ENCODE assay signal across 1 cellular context in genomic region chr17:7014995-7015586, GRCh38.
TF ChIP-seq lines count a peak whose summit lies in the region.

No MANE protein-coding gene starts in this region.

TF ChIP-seq in GM12878, 131 proteins besides CTCF, POLR2A, EP300 and RAD21 (continued from another document):
- TF ChIP-seq CUX1 (IDR thresholded peaks at IDR 0.05; ENCODE audit: insufficient replicate concordance, low read depth, low read length), result peak; percentile 10
- no peak for TF ChIP-seq TCF7 (IDR thresholded peaks at IDR 0.05; ENCODE audit: borderline replicate concordance)
- TF ChIP-seq ATF7 (IDR thresholded peaks at IDR 0.05; ENCODE audit: low read depth), result no peak
- peak; percentile 97 for TF ChIP-seq RUNX3 (IDR thresholded peaks at IDR 0.05; ENCODE audit: low read length)
- peak; percentile 30 for TF ChIP-seq BCL3 (IDR thresholded peaks at IDR 0.05; ENCODE audit: borderline replicate concordance, insufficient read depth, low read depth, low read length, poor library complexity, severe bottlenecking)
- peak; percentile 85 for TF ChIP-seq TAF1 (IDR thresholded peaks at IDR 0.05; ENCODE audit: borderline replicate concordance, low read depth, low read length)
- peak; percentile 95 for TF ChIP-seq RELA (IDR thresholded peaks at IDR 0.05; ENCODE audit: borderline replicate concordance, partially characterized antibody)
- 0 out of 2 replicates have a peak, but pooled peaks have one; percentile 19 for TF ChIP-seq NFIC (IDR thresholded peaks at IDR 0.05; ENCODE audit: low read depth, low read length)
- TF ChIP-seq IKZF1 (conservative IDR thresholded peaks at IDR 0.05), result peak; percentile 70
- no peak for TF ChIP-seq CREB1 (IDR thresholded peaks at IDR 0.05; ENCODE audit: low read depth)
- peak; percentile 55; the same call in 1 of the 2 replicates for TF ChIP-seq MTA3 (IDR thresholded peaks at IDR 0.05; ENCODE audit: borderline replicate concordance, low read length)
- TF ChIP-seq PAX5 (IDR thresholded peaks at IDR 0.05; ENCODE audit: borderline replicate concordance, low read depth, low read length), result peak; percentile 42; the same call in 1 of the 2 replicates
- TF ChIP-seq HSF1 (IDR thresholded peaks at IDR 0.05; ENCODE audit: low read depth, low read length), result no peak
- TF ChIP-seq RB1 (IDR thresholded peaks at IDR 0.05; ENCODE audit: borderline replicate concordance), result 0 out of 2 replicates have a peak, but pooled peaks have one; percentile 25
- TF ChIP-seq RFX5 (IDR thresholded peaks at IDR 0.05; ENCODE audit: low read depth, low read length), result no peak
- no peak for TF ChIP-seq CHD2 (IDR thresholded peaks at IDR 0.05; ENCODE audit: borderline replicate concordance, low read depth, low read length)
- peak; percentile 80 for TF ChIP-seq MLLT1 (IDR thresholded peaks at IDR 0.05)
- TF ChIP-seq ZNF207 (IDR thresholded peaks at IDR 0.05; ENCODE audit: borderline replicate concordance), result no peak
- no peak for TF ChIP-seq NRF1 (conservative IDR thresholded peaks at IDR 0.05; ENCODE audit: low read depth, low read length)
- TF ChIP-seq USF1 (IDR thresholded peaks at IDR 0.05; ENCODE audit: borderline replicate concordance, extremely low read length, insufficient read depth, low read depth, low read length), result peak; percentile 52
- no peak for TF ChIP-seq NFXL1 (IDR thresholded peaks at IDR 0.05; ENCODE audit: borderline replicate concordance)
- no peak for TF ChIP-seq JUND (IDR thresholded peaks at IDR 0.05; ENCODE audit: low read depth, low read length)
- no peak for TF ChIP-seq ZZZ3 (IDR thresholded peaks at IDR 0.05; ENCODE audit: control insufficient read depth, insufficient read length, low read depth)
- TF ChIP-seq GATAD2B (conservative IDR thresholded peaks at IDR 0.05; ENCODE audit: low read depth), result 0 out of 2 replicates have a peak, but pooled peaks have one; percentile 71
- TF ChIP-seq CEBPB (IDR thresholded peaks at IDR 0.05; ENCODE audit: borderline replicate concordance in 1 of 2, low read depth in 2 of 2, low read length in 2 of 2), result no peak
- TF ChIP-seq MAX (IDR thresholded peaks at IDR 0.05; ENCODE audit: low read depth, low read length), result 0 out of 2 replicates have a peak, but pooled peaks have one; percentile 6
- TF ChIP-seq LARP7 (IDR thresholded peaks at IDR 0.05), result 0 out of 2 replicates have a peak, but pooled peaks have one; percentile 57
- no peak for TF ChIP-seq ATF3 (IDR thresholded peaks at IDR 0.05; ENCODE audit: borderline replicate concordance, extremely low read depth, low read depth, low read length)
- TF ChIP-seq NBN (IDR thresholded peaks at IDR 0.05), result peak; percentile 64
- peak; percentile 3; the same call in 1 of the 2 replicates for TF ChIP-seq TCF12 (IDR thresholded peaks at IDR 0.05; ENCODE audit: low read depth, low read length)
- TF ChIP-seq RCOR1 (conservative IDR thresholded peaks at IDR 0.05; ENCODE audit: low read depth, low read length), result no peak; the same call in 1 of the 2 replicates
- TF ChIP-seq PAX8 (IDR thresholded peaks at IDR 0.05), result no peak
- no peak for TF ChIP-seq RBBP5 (conservative IDR thresholded peaks at IDR 0.05)
TF ChIP-seq in GM12878: peak in this region for 36.
